In the genomic region with DNA sequence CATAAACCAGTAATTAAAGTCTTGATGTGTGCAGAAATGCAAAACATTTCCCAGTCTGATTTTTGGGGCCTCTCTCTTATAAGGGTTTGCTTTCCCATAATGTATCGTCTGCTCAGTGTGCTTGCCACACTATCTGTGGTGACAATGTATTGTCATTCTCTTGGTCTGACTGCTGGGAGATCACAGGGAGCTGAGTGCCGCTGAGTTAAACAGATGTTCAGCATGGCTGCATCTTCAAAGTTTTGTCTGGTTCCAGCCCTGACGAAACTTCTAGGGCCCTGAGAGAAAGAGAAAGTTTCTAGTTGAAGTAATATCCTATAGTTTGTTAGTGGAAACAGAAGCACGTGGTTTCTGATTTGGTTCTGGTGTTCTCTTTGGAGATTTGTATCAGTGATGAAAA, we compare ENCODE assay signal across 1 cellular context.
TF ChIP-seq lines count a peak whose summit lies in the region.

No MANE protein-coding gene starts in this region.

TF ChIP-seq in GM23338, 12 proteins besides CTCF, POLR2A, EP300 and RAD21 (continued from another document):
- TF ChIP-seq, protein P1, sequence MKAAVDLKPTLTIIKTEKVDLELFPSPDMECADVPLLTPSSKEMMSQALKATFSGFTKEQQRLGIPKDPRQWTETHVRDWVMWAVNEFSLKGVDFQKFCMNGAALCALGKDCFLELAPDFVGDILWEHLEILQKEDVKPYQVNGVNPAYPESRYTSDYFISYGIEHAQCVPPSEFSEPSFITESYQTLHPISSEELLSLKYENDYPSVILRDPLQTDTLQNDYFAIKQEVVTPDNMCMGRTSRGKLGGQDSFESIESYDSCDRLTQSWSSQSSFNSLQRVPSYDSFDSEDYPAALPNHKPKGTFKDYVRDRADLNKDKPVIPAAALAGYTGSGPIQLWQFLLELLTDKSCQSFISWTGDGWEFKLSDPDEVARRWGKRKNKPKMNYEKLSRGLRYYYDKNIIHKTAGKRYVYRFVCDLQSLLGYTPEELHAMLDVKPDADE (IDR thresholded peaks at IDR 0.05) = no peak
- TF ChIP-seq NANOG (IDR thresholded peaks at IDR 0.05; ENCODE audit: borderline replicate concordance) (no peak), ZNF114 (CRISPR knock-in tag; IDR thresholded peaks at IDR 0.05) (no peak), EZH2phosphoT487 (IDR thresholded peaks at IDR 0.05; ENCODE audit: unreplicated experiment) (no peak), ZNF331 (CRISPR knock-in tag; IDR thresholded peaks at IDR 0.05; ENCODE audit: low read depth) (no peak)
- TF ChIP-seq, protein P2, sequence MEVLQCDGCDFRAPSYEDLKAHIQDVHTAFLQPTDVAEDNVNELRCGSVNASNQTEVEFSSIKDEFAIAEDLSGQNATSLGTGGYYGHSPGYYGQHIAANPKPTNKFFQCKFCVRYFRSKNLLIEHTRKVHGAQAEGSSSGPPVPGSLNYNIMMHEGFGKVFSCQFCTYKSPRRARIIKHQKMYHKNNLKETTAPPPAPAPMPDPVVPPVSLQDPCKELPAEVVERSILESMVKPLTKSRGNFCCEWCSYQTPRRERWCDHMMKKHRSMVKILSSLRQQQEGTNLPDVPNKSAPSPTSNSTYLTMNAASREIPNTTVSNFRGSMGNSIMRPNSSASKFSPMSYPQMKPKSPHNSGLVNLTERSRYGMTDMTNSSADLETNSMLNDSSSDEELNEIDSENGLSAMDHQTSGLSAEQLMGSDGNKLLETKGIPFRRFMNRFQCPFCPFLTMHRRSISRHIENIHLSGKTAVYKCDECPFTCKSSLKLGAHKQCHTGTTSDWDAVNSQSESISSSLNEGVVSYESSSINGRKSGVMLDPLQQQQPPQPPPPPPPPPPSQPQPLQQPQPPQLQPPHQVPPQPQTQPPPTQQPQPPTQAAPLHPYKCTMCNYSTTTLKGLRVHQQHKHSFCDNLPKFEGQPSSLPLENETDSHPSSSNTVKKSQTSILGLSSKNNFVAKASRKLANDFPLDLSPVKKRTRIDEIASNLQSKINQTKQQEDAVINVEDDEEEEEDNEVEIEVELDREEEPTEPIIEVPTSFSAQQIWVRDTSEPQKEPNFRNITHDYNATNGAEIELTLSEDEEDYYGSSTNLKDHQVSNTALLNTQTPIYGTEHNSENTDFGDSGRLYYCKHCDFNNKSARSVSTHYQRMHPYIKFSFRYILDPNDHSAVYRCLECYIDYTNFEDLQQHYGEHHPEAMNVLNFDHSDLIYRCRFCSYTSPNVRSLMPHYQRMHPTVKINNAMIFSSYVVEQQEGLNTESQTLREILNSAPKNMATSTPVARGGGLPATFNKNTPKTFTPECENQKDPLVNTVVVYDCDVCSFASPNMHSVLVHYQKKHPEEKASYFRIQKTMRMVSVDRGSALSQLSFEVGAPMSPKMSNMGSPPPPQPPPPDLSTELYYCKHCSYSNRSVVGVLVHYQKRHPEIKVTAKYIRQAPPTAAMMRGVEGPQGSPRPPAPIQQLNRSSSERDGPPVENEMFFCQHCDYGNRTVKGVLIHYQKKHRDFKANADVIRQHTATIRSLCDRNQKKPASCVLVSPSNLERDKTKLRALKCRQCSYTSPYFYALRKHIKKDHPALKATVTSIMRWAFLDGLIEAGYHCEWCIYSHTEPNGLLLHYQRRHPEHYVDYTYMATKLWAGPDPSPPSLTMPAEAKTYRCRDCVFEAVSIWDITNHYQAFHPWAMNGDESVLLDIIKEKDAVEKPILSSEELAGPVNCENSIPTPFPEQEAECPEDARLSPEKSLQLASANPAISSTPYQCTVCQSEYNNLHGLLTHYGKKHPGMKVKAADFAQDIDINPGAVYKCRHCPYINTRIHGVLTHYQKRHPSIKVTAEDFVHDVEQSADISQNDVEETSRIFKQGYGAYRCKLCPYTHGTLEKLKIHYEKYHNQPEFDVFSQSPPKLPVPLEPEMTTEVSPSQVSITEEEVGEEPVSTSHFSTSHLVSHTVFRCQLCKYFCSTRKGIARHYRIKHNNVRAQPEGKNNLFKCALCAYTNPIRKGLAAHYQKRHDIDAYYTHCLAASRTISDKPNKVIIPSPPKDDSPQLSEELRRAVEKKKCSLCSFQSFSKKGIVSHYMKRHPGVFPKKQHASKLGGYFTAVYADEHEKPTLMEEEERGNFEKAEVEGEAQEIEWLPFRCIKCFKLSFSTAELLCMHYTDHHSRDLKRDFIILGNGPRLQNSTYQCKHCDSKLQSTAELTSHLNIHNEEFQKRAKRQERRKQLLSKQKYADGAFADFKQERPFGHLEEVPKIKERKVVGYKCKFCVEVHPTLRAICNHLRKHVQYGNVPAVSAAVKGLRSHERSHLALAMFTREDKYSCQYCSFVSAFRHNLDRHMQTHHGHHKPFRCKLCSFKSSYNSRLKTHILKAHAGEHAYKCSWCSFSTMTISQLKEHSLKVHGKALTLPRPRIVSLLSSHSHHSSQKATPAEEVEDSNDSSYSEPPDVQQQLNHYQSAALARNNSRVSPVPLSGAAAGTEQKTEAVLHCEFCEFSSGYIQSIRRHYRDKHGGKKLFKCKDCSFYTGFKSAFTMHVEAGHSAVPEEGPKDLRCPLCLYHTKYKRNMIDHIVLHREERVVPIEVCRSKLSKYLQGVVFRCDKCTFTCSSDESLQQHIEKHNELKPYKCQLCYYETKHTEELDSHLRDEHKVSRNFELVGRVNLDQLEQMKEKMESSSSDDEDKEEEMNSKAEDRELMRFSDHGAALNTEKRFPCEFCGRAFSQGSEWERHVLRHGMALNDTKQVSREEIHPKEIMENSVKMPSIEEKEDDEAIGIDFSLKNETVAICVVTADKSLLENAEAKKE (CRISPR knock-in tag; IDR thresholded peaks at IDR 0.05) = no peak
